1 cellular context compared by ENCODE assay signal in the genomic region with DNA sequence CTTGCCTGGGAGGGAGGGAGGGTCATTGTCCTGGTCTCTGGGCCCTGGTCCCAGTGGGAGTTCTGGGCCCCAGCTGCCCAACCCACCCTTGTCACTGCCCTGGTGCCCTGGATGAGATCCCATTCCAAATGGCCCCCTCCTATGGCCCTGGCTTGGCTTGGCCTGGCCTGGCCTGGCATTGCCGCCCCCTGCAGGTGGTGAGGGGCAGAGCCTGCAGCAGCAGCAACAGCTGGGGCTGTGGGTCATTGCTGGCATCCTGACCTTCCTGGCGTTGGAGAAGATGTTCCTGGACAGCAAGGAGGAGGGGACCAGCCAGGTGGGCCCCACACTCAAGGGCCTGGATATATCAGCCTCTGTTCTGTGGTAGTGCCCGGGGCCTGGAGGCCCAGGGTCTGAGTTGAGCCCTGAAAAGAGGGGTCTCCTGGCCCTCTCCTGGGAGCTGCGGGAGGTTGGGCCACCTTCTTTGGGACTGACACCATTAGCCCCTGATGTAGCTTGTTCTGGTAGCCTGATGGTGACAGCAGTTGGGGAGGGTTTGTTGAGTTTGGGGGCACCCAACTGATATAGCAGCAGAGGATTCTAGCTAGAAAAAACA.
TF ChIP-seq lines count a peak whose summit lies in the region.

No MANE protein-coding gene starts in this region.

TF ChIP-seq in HepG2, 621 proteins besides CTCF, POLR2A, EP300 and RAD21 (continued from another document and continues in another):
- TF ChIP-seq, protein P1, sequence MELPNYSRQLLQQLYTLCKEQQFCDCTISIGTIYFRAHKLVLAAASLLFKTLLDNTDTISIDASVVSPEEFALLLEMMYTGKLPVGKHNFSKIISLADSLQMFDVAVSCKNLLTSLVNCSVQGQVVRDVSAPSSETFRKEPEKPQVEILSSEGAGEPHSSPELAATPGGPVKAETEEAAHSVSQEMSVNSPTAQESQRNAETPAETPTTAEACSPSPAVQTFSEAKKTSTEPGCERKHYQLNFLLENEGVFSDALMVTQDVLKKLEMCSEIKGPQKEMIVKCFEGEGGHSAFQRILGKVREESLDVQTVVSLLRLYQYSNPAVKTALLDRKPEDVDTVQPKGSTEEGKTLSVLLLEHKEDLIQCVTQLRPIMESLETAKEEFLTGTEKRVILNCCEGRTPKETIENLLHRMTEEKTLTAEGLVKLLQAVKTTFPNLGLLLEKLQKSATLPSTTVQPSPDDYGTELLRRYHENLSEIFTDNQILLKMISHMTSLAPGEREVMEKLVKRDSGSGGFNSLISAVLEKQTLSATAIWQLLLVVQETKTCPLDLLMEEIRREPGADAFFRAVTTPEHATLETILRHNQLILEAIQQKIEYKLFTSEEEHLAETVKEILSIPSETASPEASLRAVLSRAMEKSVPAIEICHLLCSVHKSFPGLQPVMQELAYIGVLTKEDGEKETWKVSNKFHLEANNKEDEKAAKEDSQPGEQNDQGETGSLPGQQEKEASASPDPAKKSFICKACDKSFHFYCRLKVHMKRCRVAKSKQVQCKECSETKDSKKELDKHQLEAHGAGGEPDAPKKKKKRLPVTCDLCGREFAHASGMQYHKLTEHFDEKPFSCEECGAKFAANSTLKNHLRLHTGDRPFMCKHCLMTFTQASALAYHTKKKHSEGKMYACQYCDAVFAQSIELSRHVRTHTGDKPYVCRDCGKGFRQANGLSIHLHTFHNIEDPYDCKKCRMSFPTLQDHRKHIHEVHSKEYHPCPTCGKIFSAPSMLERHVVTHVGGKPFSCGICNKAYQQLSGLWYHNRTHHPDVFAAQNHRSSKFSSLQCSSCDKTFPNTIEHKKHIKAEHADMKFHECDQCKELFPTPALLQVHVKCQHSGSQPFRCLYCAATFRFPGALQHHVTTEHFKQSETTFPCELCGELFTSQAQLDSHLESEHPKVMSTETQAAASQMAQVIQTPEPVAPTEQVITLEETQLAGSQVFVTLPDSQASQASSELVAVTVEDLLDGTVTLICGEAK (IDR thresholded peaks at IDR 0.05), result no peak
- TF ChIP-seq, protein P1 (CRISPR knock-in tag; IDR thresholded peaks at IDR 0.05), result no peak
- TF ChIP-seq JDP2 (CRISPR knock-in tag; IDR thresholded peaks at IDR 0.05; ENCODE audit: borderline replicate concordance), result no peak
- no peak for TF ChIP-seq ZNF577 (CRISPR knock-in tag; IDR thresholded peaks at IDR 0.05; ENCODE audit: borderline replicate concordance, low read depth)
- TF ChIP-seq TSC22D2 (CRISPR knock-in tag; IDR thresholded peaks at IDR 0.05; ENCODE audit: borderline replicate concordance), result no peak
- no peak for TF ChIP-seq SRSF9 (IDR thresholded peaks at IDR 0.05; ENCODE audit: borderline replicate concordance, insufficient read depth, low read depth, low read length, poor library complexity, severe bottlenecking)
- no peak for TF ChIP-seq ZC3H13 (CRISPR knock-in tag; IDR thresholded peaks at IDR 0.05)
- no peak for TF ChIP-seq KDM5A (IDR thresholded peaks at IDR 0.05; ENCODE audit: borderline replicate concordance, low read length)
- TF ChIP-seq MATR3 (CRISPR knock-in tag; IDR thresholded peaks at IDR 0.05), result no peak
- TF ChIP-seq ZFP82 (CRISPR knock-in tag; IDR thresholded peaks at IDR 0.05; ENCODE audit: borderline replicate concordance), result no peak
- TF ChIP-seq ZNF264 (CRISPR knock-in tag; IDR thresholded peaks at IDR 0.05), result no peak
- TF ChIP-seq, protein P2, sequence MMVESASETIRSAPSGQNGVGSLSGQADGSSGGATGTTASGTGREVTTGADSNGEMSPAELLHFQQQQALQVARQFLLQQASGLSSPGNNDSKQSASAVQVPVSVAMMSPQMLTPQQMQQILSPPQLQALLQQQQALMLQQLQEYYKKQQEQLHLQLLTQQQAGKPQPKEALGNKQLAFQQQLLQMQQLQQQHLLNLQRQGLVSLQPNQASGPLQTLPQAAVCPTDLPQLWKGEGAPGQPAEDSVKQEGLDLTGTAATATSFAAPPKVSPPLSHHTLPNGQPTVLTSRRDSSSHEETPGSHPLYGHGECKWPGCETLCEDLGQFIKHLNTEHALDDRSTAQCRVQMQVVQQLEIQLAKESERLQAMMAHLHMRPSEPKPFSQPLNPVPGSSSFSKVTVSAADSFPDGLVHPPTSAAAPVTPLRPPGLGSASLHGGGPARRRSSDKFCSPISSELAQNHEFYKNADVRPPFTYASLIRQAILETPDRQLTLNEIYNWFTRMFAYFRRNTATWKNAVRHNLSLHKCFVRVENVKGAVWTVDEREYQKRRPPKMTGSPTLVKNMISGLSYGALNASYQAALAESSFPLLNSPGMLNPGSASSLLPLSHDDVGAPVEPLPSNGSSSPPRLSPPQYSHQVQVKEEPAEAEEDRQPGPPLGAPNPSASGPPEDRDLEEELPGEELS (CRISPR knock-in tag; IDR thresholded peaks at IDR 0.05), result no peak
- TF ChIP-seq TEAD3 (CRISPR knock-in tag; optimal IDR thresholded peaks at IDR 0.05; ENCODE audit: borderline replicate concordance), result peak; percentile 32
- TF ChIP-seq KLF16 (CRISPR knock-in tag; IDR thresholded peaks at IDR 0.05), result no peak
- TF ChIP-seq, protein P3, sequence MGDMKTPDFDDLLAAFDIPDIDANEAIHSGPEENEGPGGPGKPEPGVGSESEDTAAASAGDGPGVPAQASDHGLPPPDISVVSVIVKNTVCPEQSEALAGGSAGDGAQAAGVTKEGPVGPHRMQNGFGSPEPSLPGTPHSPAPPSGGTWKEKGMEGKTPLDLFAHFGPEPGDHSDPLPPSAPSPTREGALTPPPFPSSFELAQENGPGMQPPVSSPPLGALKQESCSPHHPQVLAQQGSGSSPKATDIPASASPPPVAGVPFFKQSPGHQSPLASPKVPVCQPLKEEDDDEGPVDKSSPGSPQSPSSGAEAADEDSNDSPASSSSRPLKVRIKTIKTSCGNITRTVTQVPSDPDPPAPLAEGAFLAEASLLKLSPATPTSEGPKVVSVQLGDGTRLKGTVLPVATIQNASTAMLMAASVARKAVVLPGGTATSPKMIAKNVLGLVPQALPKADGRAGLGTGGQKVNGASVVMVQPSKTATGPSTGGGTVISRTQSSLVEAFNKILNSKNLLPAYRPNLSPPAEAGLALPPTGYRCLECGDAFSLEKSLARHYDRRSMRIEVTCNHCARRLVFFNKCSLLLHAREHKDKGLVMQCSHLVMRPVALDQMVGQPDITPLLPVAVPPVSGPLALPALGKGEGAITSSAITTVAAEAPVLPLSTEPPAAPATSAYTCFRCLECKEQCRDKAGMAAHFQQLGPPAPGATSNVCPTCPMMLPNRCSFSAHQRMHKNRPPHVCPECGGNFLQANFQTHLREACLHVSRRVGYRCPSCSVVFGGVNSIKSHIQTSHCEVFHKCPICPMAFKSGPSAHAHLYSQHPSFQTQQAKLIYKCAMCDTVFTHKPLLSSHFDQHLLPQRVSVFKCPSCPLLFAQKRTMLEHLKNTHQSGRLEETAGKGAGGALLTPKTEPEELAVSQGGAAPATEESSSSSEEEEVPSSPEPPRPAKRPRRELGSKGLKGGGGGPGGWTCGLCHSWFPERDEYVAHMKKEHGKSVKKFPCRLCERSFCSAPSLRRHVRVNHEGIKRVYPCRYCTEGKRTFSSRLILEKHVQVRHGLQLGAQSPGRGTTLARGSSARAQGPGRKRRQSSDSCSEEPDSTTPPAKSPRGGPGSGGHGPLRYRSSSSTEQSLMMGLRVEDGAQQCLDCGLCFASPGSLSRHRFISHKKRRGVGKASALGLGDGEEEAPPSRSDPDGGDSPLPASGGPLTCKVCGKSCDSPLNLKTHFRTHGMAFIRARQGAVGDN (CRISPR knock-in tag; IDR thresholded peaks at IDR 0.05), result peak; percentile 57
- TF ChIP-seq, protein P4, sequence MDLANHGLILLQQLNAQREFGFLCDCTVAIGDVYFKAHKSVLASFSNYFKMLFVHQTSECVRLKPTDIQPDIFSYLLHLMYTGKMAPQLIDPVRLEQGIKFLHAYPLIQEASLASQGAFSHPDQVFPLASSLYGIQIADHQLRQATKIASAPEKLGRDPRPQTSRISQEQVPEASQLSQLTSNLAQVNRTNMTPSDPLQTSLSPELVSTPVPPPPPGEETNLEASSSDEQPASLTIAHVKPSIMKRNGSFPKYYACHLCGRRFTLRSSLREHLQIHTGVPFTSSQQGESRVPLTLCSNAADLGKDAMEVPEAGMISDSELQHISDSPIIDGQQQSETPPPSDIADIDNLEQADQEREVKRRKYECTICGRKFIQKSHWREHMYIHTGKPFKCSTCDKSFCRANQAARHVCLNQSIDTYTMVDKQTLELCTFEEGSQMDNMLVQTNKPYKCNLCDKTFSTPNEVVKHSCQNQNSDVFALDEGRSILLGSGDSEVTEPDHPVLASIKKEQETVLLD (CRISPR knock-in tag; IDR thresholded peaks at IDR 0.05; ENCODE audit: low read depth), result no peak
- TF ChIP-seq ZNF292 (CRISPR knock-in tag; IDR thresholded peaks at IDR 0.05; ENCODE audit: borderline replicate concordance, low read depth), result no peak
- TF ChIP-seq, protein P5, sequence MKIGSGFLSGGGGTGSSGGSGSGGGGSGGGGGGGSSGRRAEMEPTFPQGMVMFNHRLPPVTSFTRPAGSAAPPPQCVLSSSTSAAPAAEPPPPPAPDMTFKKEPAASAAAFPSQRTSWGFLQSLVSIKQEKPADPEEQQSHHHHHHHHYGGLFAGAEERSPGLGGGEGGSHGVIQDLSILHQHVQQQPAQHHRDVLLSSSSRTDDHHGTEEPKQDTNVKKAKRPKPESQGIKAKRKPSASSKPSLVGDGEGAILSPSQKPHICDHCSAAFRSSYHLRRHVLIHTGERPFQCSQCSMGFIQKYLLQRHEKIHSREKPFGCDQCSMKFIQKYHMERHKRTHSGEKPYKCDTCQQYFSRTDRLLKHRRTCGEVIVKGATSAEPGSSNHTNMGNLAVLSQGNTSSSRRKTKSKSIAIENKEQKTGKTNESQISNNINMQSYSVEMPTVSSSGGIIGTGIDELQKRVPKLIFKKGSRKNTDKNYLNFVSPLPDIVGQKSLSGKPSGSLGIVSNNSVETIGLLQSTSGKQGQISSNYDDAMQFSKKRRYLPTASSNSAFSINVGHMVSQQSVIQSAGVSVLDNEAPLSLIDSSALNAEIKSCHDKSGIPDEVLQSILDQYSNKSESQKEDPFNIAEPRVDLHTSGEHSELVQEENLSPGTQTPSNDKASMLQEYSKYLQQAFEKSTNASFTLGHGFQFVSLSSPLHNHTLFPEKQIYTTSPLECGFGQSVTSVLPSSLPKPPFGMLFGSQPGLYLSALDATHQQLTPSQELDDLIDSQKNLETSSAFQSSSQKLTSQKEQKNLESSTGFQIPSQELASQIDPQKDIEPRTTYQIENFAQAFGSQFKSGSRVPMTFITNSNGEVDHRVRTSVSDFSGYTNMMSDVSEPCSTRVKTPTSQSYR (CRISPR knock-in tag; IDR thresholded peaks at IDR 0.05; ENCODE audit: borderline replicate concordance), result no peak
- no peak for TF ChIP-seq ZNF331 (CRISPR knock-in tag; IDR thresholded peaks at IDR 0.05)
- no peak for TF ChIP-seq SP4 (CRISPR knock-in tag; IDR thresholded peaks at IDR 0.05)
- no peak for TF ChIP-seq ZNF660 (CRISPR knock-in tag; IDR thresholded peaks at IDR 0.05; ENCODE audit: borderline replicate concordance, low read depth)
- TF ChIP-seq TBX3 (IDR thresholded peaks at IDR 0.05; ENCODE audit: borderline replicate concordance), result no peak
- no peak for TF ChIP-seq ZNF841 (CRISPR knock-in tag; IDR thresholded peaks at IDR 0.05; ENCODE audit: borderline replicate concordance)
- TF ChIP-seq SAP130 (CRISPR knock-in tag; IDR thresholded peaks at IDR 0.05; ENCODE audit: low read depth), result 0 out of 2 replicates have a peak, but pooled peaks have one; percentile 17
- TF ChIP-seq STAT5B (CRISPR knock-in tag; IDR thresholded peaks at IDR 0.05), result no peak
- TF ChIP-seq, protein P6, sequence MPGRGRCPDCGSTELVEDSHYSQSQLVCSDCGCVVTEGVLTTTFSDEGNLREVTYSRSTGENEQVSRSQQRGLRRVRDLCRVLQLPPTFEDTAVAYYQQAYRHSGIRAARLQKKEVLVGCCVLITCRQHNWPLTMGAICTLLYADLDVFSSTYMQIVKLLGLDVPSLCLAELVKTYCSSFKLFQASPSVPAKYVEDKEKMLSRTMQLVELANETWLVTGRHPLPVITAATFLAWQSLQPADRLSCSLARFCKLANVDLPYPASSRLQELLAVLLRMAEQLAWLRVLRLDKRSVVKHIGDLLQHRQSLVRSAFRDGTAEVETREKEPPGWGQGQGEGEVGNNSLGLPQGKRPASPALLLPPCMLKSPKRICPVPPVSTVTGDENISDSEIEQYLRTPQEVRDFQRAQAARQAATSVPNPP (CRISPR knock-in tag; IDR thresholded peaks at IDR 0.05), result no peak
- 0 out of 2 replicates have a peak, but pooled peaks have one; percentile 27 for TF ChIP-seq CBX5 (CRISPR knock-in tag; IDR thresholded peaks at IDR 0.05; ENCODE audit: borderline replicate concordance)
- TF ChIP-seq, protein P7, sequence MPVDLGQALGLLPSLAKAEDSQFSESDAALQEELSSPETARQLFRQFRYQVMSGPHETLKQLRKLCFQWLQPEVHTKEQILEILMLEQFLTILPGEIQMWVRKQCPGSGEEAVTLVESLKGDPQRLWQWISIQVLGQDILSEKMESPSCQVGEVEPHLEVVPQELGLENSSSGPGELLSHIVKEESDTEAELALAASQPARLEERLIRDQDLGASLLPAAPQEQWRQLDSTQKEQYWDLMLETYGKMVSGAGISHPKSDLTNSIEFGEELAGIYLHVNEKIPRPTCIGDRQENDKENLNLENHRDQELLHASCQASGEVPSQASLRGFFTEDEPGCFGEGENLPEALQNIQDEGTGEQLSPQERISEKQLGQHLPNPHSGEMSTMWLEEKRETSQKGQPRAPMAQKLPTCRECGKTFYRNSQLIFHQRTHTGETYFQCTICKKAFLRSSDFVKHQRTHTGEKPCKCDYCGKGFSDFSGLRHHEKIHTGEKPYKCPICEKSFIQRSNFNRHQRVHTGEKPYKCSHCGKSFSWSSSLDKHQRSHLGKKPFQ (CRISPR knock-in tag; IDR thresholded peaks at IDR 0.05; ENCODE audit: insufficient replicate concordance), result no peak
- no peak for TF ChIP-seq ZFP41 (CRISPR knock-in tag; IDR thresholded peaks at IDR 0.05; ENCODE audit: borderline replicate concordance)
- no peak for TF ChIP-seq NFE2L1 (CRISPR knock-in tag; IDR thresholded peaks at IDR 0.05; ENCODE audit: borderline replicate concordance)
